19 cellular contexts compared by ENCODE assay signal in genomic region chr3:46847744-46848143, GRCh38. TPM values are rescaled to one million over a fixed set of nuclear protein-coding genes. Genes with fewer than 3 reads are reported as not detected.
"Had no signal": no experiment of that assay in that cellular context is flagged by ENCODE, and none has a peak within 500 bp of the region (broad histone marks: within the 10 kb centered on the region; RNA-seq: fewer than 3 reads in every experiment).

No MANE protein-coding gene starts in this region.

- H3K36me3 ChIP-seq: esophagus squamous epithelium, ovary, thoracic aorta, WERI-Rb-1 had no signal

- H3K9me3 Mint-ChIP-seq: activated naive CD4-positive, alpha-beta T cell treated with anti-CD3 and anti-CD28 coated beads for 36 hours; activated T-helper 2 cell treated with anti-CD3 and anti-CD28 coated beads, Interferon-gamma antibody, Interleukin-2, Interleukin-4, amounts not matched to agents 10 μg/mL and 5 μg/mL and 100 μg/mL, durations not matched to agents 14 hours and 24 hours and 36 hours had no signal

- H3K36me3 Mint-ChIP-seq: brain; stimulated activated memory B cell treated with anti-CD40 and anti-IgM and Interleukin-4, amounts not matched to agents 10 μg/mL and 1 μg/mL and 100 μg/mL, for 72 hours had no signal

- H3K27ac Mint-ChIP-seq: activated naive CD4-positive, alpha-beta T cell treated with anti-CD3 and anti-CD28 coated beads for 36 hours; activated naive CD8-positive, alpha-beta T cell treated with anti-CD3 and anti-CD28 coated beads, Interleukin-2, amount 50 U/mL, for 24 hours; activated T-helper 2 cell treated with anti-CD3 and anti-CD28 coated beads, Interferon-gamma antibody, Interleukin-2, Interleukin-4, amounts not matched to agents 10 μg/mL and 5 μg/mL and 100 μg/mL, durations not matched to agents 14 hours and 24 hours and 36 hours; stimulated activated memory B cell treated with anti-CD40 and anti-IgM and Interleukin-4, amounts not matched to agents 10 μg/mL and 1 μg/mL and 100 μg/mL, for 72 hours had no signal

- H3K27me3 ChIP-seq: ovary had no signal

- ATAC-seq: activated naive CD8-positive, alpha-beta T cell treated with anti-CD3 and anti-CD28 coated beads, Interleukin-2, amount 50 U/mL, for 24 hours; left lobe of liver; sciatic nerve; stimulated activated memory B cell treated with anti-CD40 and anti-IgM and Interleukin-4, amounts not matched to agents 10 μg/mL and 1 μg/mL and 100 μg/mL, for 72 hours had no signal

- DNase-seq: anterior cingulate cortex; cerebellar nuclear complex; effector CD8-positive, alpha-beta T cell; esophagus squamous epithelium; hippocampal formation; mammary epithelial cell; SW 1271; WERI-Rb-1 had no signal

- H3K9me3 ChIP-seq: esophagus squamous epithelium, ovary, thoracic aorta had no signal

- H3K4me3 Mint-ChIP-seq: activated naive CD4-positive, alpha-beta T cell treated with anti-CD3 and anti-CD28 coated beads for 36 hours; activated naive CD8-positive, alpha-beta T cell treated with anti-CD3 and anti-CD28 coated beads, Interleukin-2, amount 50 U/mL, for 24 hours; stimulated activated memory B cell treated with anti-CD40 and anti-IgM and Interleukin-4, amounts not matched to agents 10 μg/mL and 1 μg/mL and 100 μg/mL, for 72 hours had no signal

- H3K27ac ChIP-seq: esophagus squamous epithelium, ovary, thoracic aorta, WERI-Rb-1 had no signal

- H3K4me3 ChIP-seq: esophagus squamous epithelium, ovary, thoracic aorta had no signal

- H3K27me3 Mint-ChIP-seq: activated naive CD8-positive, alpha-beta T cell treated with anti-CD3 and anti-CD28 coated beads, Interleukin-2, amount 50 U/mL, for 24 hours; stimulated activated memory B cell treated with anti-CD40 and anti-IgM and Interleukin-4, amounts not matched to agents 10 μg/mL and 1 μg/mL and 100 μg/mL, for 72 hours had no signal

RNA-seq across cellular contexts. Expression of gene MYL3, which starts 15.5 kb away (rescaled TPM):
- total RNA-seq: activated naive CD4-positive, alpha-beta T cell treated with anti-CD3 and anti-CD28 coated beads for 36 hours; activated T-helper 2 cell treated with anti-CD3 and anti-CD28 coated beads, Interferon-gamma antibody, Interleukin-2, Interleukin-4, amounts not matched to agents 10 μg/mL and 5 μg/mL and 100 μg/mL, durations not matched to agents 14 hours and 24 hours and 36 hours; mammary epithelial cell; pulmonary artery endothelial cell; T-helper 2 cell treated with Interferon-gamma antibody and Interleukin-4, amounts not matched to agents 100 ng/mL and 5 ng/mL, for 36 hours had no signal
- polyA plus RNA-seq: mammary epithelial cell had no signal

RNA-seq across cellular contexts. Expression of gene PTH1R, which starts 29.8 kb away (rescaled TPM):
- total RNA-seq: activated naive CD4-positive, alpha-beta T cell treated with anti-CD3 and anti-CD28 coated beads for 36 hours; activated T-helper 2 cell treated with anti-CD3 and anti-CD28 coated beads, Interferon-gamma antibody, Interleukin-2, Interleukin-4, amounts not matched to agents 10 μg/mL and 5 μg/mL and 100 μg/mL, durations not matched to agents 14 hours and 24 hours and 36 hours; T-helper 2 cell treated with Interferon-gamma antibody and Interleukin-4, amounts not matched to agents 100 ng/mL and 5 ng/mL, for 36 hours had no signal
- polyA plus RNA-seq: mammary epithelial cell had no signal
